20 cellular contexts compared by ENCODE assay signal in genomic region chr13:84096221-84096620, GRCh38.
"Had no signal": no experiment of that assay in that cellular context is flagged by ENCODE, and none has a peak within 500 bp of the region (broad histone marks: within the 10 kb centered on the region; RNA-seq: fewer than 3 reads in every experiment).

No MANE protein-coding gene starts in this region.

- H2AFZ ChIP-seq: neural progenitor cell had no signal

- ATAC-seq: activated CD8-positive, alpha-beta T cell treated with anti-CD3 and anti-CD28 coated beads, Interleukin-2, amount 10 ng/mL, durations not matched to agents 7 days and 5 days; activated naive CD4-positive, alpha-beta T cell treated with anti-CD3 and anti-CD28 coated beads, Interleukin-2, amount 50 U/mL, for 72 hours; esophagus mucosa; gastrocnemius medialis; heart right ventricle; left cardiac atrium; sciatic nerve; WTC11 had no signal

- H3K4me1 ChIP-seq: gastrocnemius medialis, heart right ventricle, neural progenitor cell, spleen, stomach had no signal

- DNase-seq: activated CD4-positive, alpha-beta T cell treated with anti-CD3 and anti-CD28 coated beads for 4 hours; activated CD8-positive, alpha-beta memory T cell treated with anti-CD3 and anti-CD28 coated beads, Interleukin-2, amount 50 U/mL, for 4 hours; activated CD8-positive, alpha-beta T cell treated with anti-CD3 and anti-CD28 coated beads, Interleukin-2, amount 10 ng/mL, durations not matched to agents 7 days and 5 days; activated gamma-delta T cell; activated T-cell treated with anti-CD3 and anti-CD28 coated beads, Interleukin-2, amount 50 U/mL, for 48 hours; amygdala; gastrocnemius medialis; heart right ventricle; left cardiac atrium; naive B cell; spleen; stomach; SW 1271 had no signal

- H3K27me3 ChIP-seq: gastrocnemius medialis, heart right ventricle, neural progenitor cell, spleen, stomach had no signal

- H3K9ac ChIP-seq: neural progenitor cell had no signal

- H3K36me3 ChIP-seq: gastrocnemius medialis, heart right ventricle, neural progenitor cell, spleen, stomach, thoracic aorta had no signal

- H3K4me3 ChIP-seq: gastrocnemius medialis, heart right ventricle, lung, neural progenitor cell, spleen, stomach, thoracic aorta had no signal

- H3K9me3 ChIP-seq: gastrocnemius medialis, heart right ventricle, spleen, thoracic aorta had no signal

- H3K27ac ChIP-seq: gastrocnemius medialis, heart right ventricle, neural progenitor cell, spleen, stomach, thoracic aorta had no signal

- H3K4me2 ChIP-seq: neural progenitor cell had no signal
